Comparison of ENCODE assay signal across 14 cellular contexts in genomic region chr2:234298916-234299315, GRCh38.
"Had no signal": no experiment of that assay in that cellular context is flagged by ENCODE, and none has a peak within 500 bp of the region (broad histone marks: within the 10 kb centered on the region; RNA-seq: fewer than 3 reads in every experiment).

No MANE protein-coding gene starts in this region.

- H3K36me3 ChIP-seq: gastroesophageal sphincter, left ventricle myocardium inferior, ovary, stomach had no signal

- H3K27ac ChIP-seq: gastroesophageal sphincter, left ventricle myocardium inferior, ovary, stomach had no signal

- DNase-seq: activated gamma-delta T cell treated with Interleukin-2 at 50 U/mL for 16 hours; activated T-cell treated with anti-CD3 and anti-CD28 coated beads for 4 hours; amniotic stem cell; kidney; left ventricle myocardium inferior; ovary; stimulated activated CD4-positive, alpha-beta T cell treated with anti-CD3 and anti-CD28 coated beads, Interleukin-4, amount 100 ng/mL, for 1 hour; stomach; T1000 had no signal

- H3K27me3 ChIP-seq: gastroesophageal sphincter, ovary, stomach had no signal

- H3K4me3 Mint-ChIP-seq: brain, memory B cell, neural crest cell had no signal

- H3K4me1 ChIP-seq: left ventricle myocardium inferior had no signal

- H3K4me3 ChIP-seq: gastroesophageal sphincter, left ventricle myocardium inferior, ovary, stomach had no signal

- H3K9me3 ChIP-seq: gastroesophageal sphincter, left ventricle myocardium inferior, ovary, stomach had no signal

- H3K27ac Mint-ChIP-seq: memory B cell had no signal

- H3K4me1 Mint-ChIP-seq: neural crest cell had no signal

- FAIRE-seq: kidney, urothelium cell line had no signal

- H3K9me3 Mint-ChIP-seq: memory B cell, neural crest cell had no signal

- ATAC-seq: gastroesophageal sphincter had no signal

- H3K36me3 Mint-ChIP-seq: brain had no signal
